Comparison of ENCODE assay signal across 7 cellular contexts in genomic region chr4:3766207-3766790, GRCh38. TPM values are rescaled to one million over a fixed set of nuclear protein-coding genes. Genes with fewer than 3 reads are reported as not detected.
DNase-seq lines count a peak whose midpoint lies in the region; ATAC-seq lines count a peak whose summit lies in the region.

ADRA2C (plus strand) TSS chr4:3766385; CDS start chr4:3766607, 222 bp downstream.

- peak within 1 kb of the TSS; percentile 23 for H3K27ac Mint-ChIP-seq in activated T-helper 1 cell treated with anti-CD3 and anti-CD28 coated beads, Interleukin-12 subunit alpha, Interleukin-12 subunit beta, Interleukin-2, Interleukin-4 antibody, amounts not matched to agents 30 ng/mL and 10 ng/mL and 1 ng/mL, durations not matched to agents 14 hours and 24 hours and 36 hours
- H3K27ac Mint-ChIP-seq in stimulated activated naive B cell treated with anti-CD40 and anti-IgM and Interleukin-4, amounts not matched to agents 10 μg/mL and 1 μg/mL and 100 μg/mL, for 72 hours, result peak within 1 kb of the TSS; percentile 67

- H3K4me3 Mint-ChIP-seq in activated T-helper 1 cell treated with anti-CD3 and anti-CD28 coated beads, Interleukin-12 subunit alpha, Interleukin-12 subunit beta, Interleukin-2, Interleukin-4 antibody, amounts not matched to agents 30 ng/mL and 10 ng/mL and 1 ng/mL, durations not matched to agents 14 hours and 24 hours and 36 hours, result no peak within 1 kb of the TSS
- H3K4me3 Mint-ChIP-seq in stimulated activated naive B cell treated with anti-CD40 and anti-IgM and Interleukin-4, amounts not matched to agents 10 μg/mL and 1 μg/mL and 100 μg/mL, for 72 hours, result peak within 1 kb of the TSS; percentile 46 to 67

- no peaks in the 10 kb centered on the region for H3K9me3 Mint-ChIP-seq in activated T-helper 1 cell treated with anti-CD3 and anti-CD28 coated beads, Interleukin-12 subunit alpha, Interleukin-12 subunit beta, Interleukin-2, Interleukin-4 antibody, amounts not matched to agents 30 ng/mL and 10 ng/mL and 1 ng/mL, durations not matched to agents 14 hours and 24 hours and 36 hours
- H3K9me3 Mint-ChIP-seq in stimulated activated naive B cell treated with anti-CD40 and anti-IgM and Interleukin-4, amounts not matched to agents 10 μg/mL and 1 μg/mL and 100 μg/mL, for 72 hours, result no peaks in the 10 kb centered on the region

- intact Hi-C loops in activated T-helper 1 cell treated with anti-CD3 and anti-CD28 coated beads, Interleukin-12 subunit alpha, Interleukin-12 subunit beta, Interleukin-2, Interleukin-4 antibody, amounts not matched to agents 30 ng/mL and 10 ng/mL and 1 ng/mL, durations not matched to agents 14 hours and 24 hours and 36 hours (cut with micrococcal nuclease), result no loop called here

- peak; percentile 89 for DNase-seq in H7
- DNase-seq in activated T-helper 1 cell treated with anti-CD3 and anti-CD28 coated beads, Interleukin-12 subunit alpha, Interleukin-12 subunit beta, Interleukin-2, Interleukin-4 antibody, amounts not matched to agents 30 ng/mL and 10 ng/mL and 1 ng/mL, durations not matched to agents 14 hours and 24 hours and 36 hours (ENCODE audit: low spot score), result no peak
- DNase-seq in stimulated activated naive B cell treated with anti-CD40 and anti-IgM and Interleukin-4, amounts not matched to agents 10 μg/mL and 1 μg/mL and 100 μg/mL, for 72 hours, result no peak

- H3K36me3 ChIP-seq in H7 (replicated peaks; ENCODE audit: control insufficient read depth, insufficient read depth, low read length), result no peaks in the 10 kb centered on the region

- no peaks in the 10 kb centered on the region for H3K4me1 Mint-ChIP-seq in activated T-helper 1 cell treated with anti-CD3 and anti-CD28 coated beads, Interleukin-12 subunit alpha, Interleukin-12 subunit beta, Interleukin-2, Interleukin-4 antibody, amounts not matched to agents 30 ng/mL and 10 ng/mL and 1 ng/mL, durations not matched to agents 14 hours and 24 hours and 36 hours (ENCODE audit: low read depth)
- H3K4me1 Mint-ChIP-seq in stimulated activated naive B cell treated with anti-CD40 and anti-IgM and Interleukin-4, amounts not matched to agents 10 μg/mL and 1 μg/mL and 100 μg/mL, for 72 hours, result peaks cover 2 to 15% of the 10 kb centered on the region in 2 donors

- peak within 1 kb of the TSS; percentile 43 for H3K4me3 ChIP-seq in H7 (ENCODE audit: insufficient read depth, low read depth, low read length)
- peak within 1 kb of the TSS; percentile 24 for H3K4me3 ChIP-seq in iPS-11a (ENCODE audit: low read depth, low read length)

- H3K27me3 Mint-ChIP-seq in activated T-helper 1 cell treated with anti-CD3 and anti-CD28 coated beads, Interleukin-12 subunit alpha, Interleukin-12 subunit beta, Interleukin-2, Interleukin-4 antibody, amounts not matched to agents 30 ng/mL and 10 ng/mL and 1 ng/mL, durations not matched to agents 14 hours and 24 hours and 36 hours (ENCODE audit: insufficient read depth), result peaks cover 11% of the 10 kb centered on the region
- peaks cover 27 to 70% of the 10 kb centered on the region in 2 donors for H3K27me3 Mint-ChIP-seq in stimulated activated naive B cell treated with anti-CD40 and anti-IgM and Interleukin-4, amounts not matched to agents 10 μg/mL and 1 μg/mL and 100 μg/mL, for 72 hours

- peak in 1 of 2 donors; percentile 6 for ATAC-seq in stimulated activated naive B cell treated with anti-CD40 and anti-IgM and Interleukin-4, amounts not matched to agents 10 μg/mL and 1 μg/mL and 100 μg/mL, for 72 hours (replicated peaks)
- ATAC-seq in GM18867 (IDR thresholded peaks at IDR 0.05; ENCODE audit: unreplicated experiment) (no peak), GM18907 (IDR thresholded peaks at IDR 0.05; ENCODE audit: unreplicated experiment) (no peak), HG02610 (IDR thresholded peaks at IDR 0.05; ENCODE audit: unreplicated experiment) (no peak)

- peaks cover 3% of the 10 kb centered on the region for H3K36me3 Mint-ChIP-seq in activated T-helper 1 cell treated with anti-CD3 and anti-CD28 coated beads, Interleukin-12 subunit alpha, Interleukin-12 subunit beta, Interleukin-2, Interleukin-4 antibody, amounts not matched to agents 30 ng/mL and 10 ng/mL and 1 ng/mL, durations not matched to agents 14 hours and 24 hours and 36 hours (ENCODE audit: low read depth)
- peaks cover 0 to 1% of the 10 kb centered on the region in 2 donors for H3K36me3 Mint-ChIP-seq in stimulated activated naive B cell treated with anti-CD40 and anti-IgM and Interleukin-4, amounts not matched to agents 10 μg/mL and 1 μg/mL and 100 μg/mL, for 72 hours

- H3K27me3 ChIP-seq in H7 (ENCODE audit: control insufficient read depth, insufficient read depth, low read length), result peaks cover 20% of the 10 kb centered on the region

RNA-seq across cellular contexts. Expression of gene ADRA2C, which starts in this region (rescaled TPM):
- 32.1 and 34.1 TPM in 2 replicates for total RNA-seq in H7 (2014; rRNA removed; shearing (Covaris generic))
- not detected in 2 replicates for total RNA-seq in activated T-helper 1 cell treated with anti-CD3 and anti-CD28 coated beads, Interleukin-12 subunit alpha, Interleukin-12 subunit beta, Interleukin-2, Interleukin-4 antibody, amounts not matched to agents 30 ng/mL and 10 ng/mL and 1 ng/mL, durations not matched to agents 14 hours and 24 hours and 36 hours

Comparison
In these comparisons a context has a peak if more than half of its experiments do, and no peak if none do; other contexts are left out.
1. RNA of gene ADRA2C (total RNA-seq): 32.1 to 34.1 TPM in H7; not detected in activated T-helper 1 cell treated with anti-CD3 and anti-CD28 coated beads, Interleukin-12 subunit alpha, Interleukin-12 subunit beta, Interleukin-2, Interleukin-4 antibody, amounts not matched to agents 30 ng/mL and 10 ng/mL and 1 ng/mL, durations not matched to agents 14 hours and 24 hours and 36 hours; every median in the first group is over 10 times any median in the second.